8 cellular contexts compared by ENCODE assay signal in the genomic region with DNA sequence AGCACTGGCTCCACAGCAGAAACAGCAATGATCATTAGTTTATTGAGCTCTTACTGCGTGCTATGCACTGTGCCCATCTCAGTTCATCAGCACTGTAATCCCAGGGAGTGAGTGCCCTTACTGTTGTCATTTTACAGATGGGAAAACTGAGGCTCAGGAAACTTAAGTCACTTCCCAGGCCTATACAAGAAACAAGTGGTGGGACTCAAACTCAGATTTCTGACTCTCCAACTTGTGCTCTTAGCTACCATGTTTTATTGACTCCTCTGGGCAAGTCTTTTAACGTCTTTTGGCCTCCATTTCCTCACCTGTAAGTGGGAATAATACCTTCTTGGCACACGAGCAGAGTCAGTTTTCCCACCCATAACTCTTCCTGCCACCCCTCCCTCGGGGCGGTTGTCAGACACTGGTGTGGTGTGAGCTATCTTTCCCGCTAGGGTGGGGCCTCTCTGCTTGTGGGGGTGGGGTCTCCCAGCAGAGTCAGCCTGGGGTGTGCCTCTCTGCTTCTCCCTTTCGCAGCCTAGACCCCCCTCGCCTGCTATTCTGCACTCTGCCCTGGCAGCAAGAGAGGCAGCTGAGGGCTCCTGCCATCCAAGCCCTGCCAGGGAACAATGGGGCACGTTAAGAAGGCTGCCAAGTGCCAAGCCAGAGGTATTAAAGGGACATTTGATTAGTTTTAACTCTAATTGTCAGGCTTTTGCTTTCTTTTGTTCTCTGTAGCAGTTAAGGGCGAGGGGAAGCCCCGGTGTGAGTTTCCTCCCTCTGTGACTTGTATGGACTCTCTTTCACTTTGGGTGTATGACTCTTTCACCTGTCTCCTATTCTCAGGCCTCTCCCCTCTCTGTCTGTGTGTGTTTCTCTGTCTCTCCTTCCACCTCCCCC. TPM values are rescaled to one million over a fixed set of nuclear protein-coding genes. Genes with fewer than 3 reads are reported as not detected.
A peak's percentile ranks its signal among the peaks of the same experiment; 100 is the strongest.
DNase-seq lines count a peak whose midpoint lies in the region; ATAC-seq and TF ChIP-seq lines count a peak whose summit lies in the region.

No MANE protein-coding gene starts in this region.

- H3K4me1 ChIP-seq in DND-41 (ENCODE audit: insufficient read depth, low read length) (no peaks in the 10 kb centered on the region), prostate gland (replicated peaks) (no peaks in the 10 kb centered on the region), gastroesophageal sphincter (peaks cover 0 to 41% (median 25%) of the 10 kb centered on the region in 3 donors)

- no peaks in the 10 kb centered on the region for H3K9me3 Mint-ChIP-seq in activated T-cell treated with anti-CD3 and anti-CD28 coated beads, Interleukin-2, amount 50 U/mL, for 24 hours

- H3K4me3 ChIP-seq in DND-41 (ENCODE audit: low read depth in 1 of 2, low read length in 2 of 2) (no peak overlapping the region), prostate gland (no peak overlapping the region), gastroesophageal sphincter (no peak overlapping the region)

- H3K4me1 Mint-ChIP-seq in activated T-cell treated with anti-CD3 and anti-CD28 coated beads, Interleukin-2, amount 50 U/mL, for 24 hours (ENCODE audit: low read depth): peaks cover 71% of the 10 kb centered on the region

- H3K4me2 ChIP-seq in DND-41 (ENCODE audit: insufficient read depth, low read length): no peak overlapping the region

- intact Hi-C loops in prostate gland (cut with DNase I): no loop called here

- TF ChIP-seq CTCF in DND-41 (IDR thresholded peaks at IDR 0.05; ENCODE audit: borderline replicate concordance, extremely low read depth, low read length, poor library complexity, severe bottlenecking): no peak
- TF ChIP-seq CTCF in prostate gland (IDR thresholded peaks at IDR 0.05): no peak
- no peak for TF ChIP-seq CTCF in gastroesophageal sphincter (IDR thresholded peaks at IDR 0.05)

- H3K27ac ChIP-seq in DND-41 (ENCODE audit: low read length) (no peak overlapping the region), prostate gland (no peak overlapping the region), gastroesophageal sphincter (peak overlapping the region in 1 of 4 donors; percentile 14)

- DNase-seq in DND-41 (no peak), prostate gland (ENCODE audit: low spot score) (no peak), AG08396 (ENCODE audit: low spot score) (no peak)
- DNase-seq in activated T-cell treated with anti-CD3 and anti-CD28 coated beads, Interleukin-2, amount 50 U/mL, for 24 hours: peak; percentile 66
- DNase-seq in stimulated activated CD4-positive, alpha-beta T cell treated with anti-CD3 and anti-CD28 coated beads, Interleukin-2, amount 100 ng/mL, for 24 hours: peak; percentile 59 to 62

- TF ChIP-seq POLR2A in prostate gland (IDR thresholded peaks at IDR 0.05) (no peak), gastroesophageal sphincter (IDR thresholded peaks at IDR 0.05) (no peak)

- H4K20me1 ChIP-seq in DND-41 (ENCODE audit: insufficient read depth, low read length): no peaks in the 10 kb centered on the region

- WGBS in prostate gland: 37% methylated on average over 11 of the region's 11 CpGs
- 12 to 59% methylated on average over 3 to 9 of the region's 11 CpGs for WGBS in gastroesophageal sphincter (ENCODE audit: low coverage in 1 of 2), 2 donors

- H3K4me3 Mint-ChIP-seq in activated T-cell treated with anti-CD3 and anti-CD28 coated beads, Interleukin-2, amount 50 U/mL, for 24 hours: peak overlapping the region; percentile 74

- H3K36me3 Mint-ChIP-seq in activated T-cell treated with anti-CD3 and anti-CD28 coated beads, Interleukin-2, amount 50 U/mL, for 24 hours (ENCODE audit: low read depth): peaks cover 67% of the 10 kb centered on the region

- no peak overlapping the region for H2AFZ ChIP-seq in DND-41 (ENCODE audit: low read depth, low read length)

- H3K9ac ChIP-seq in DND-41 (ENCODE audit: low read depth, low read length): no peak overlapping the region

- H3K36me3 ChIP-seq in DND-41 (ENCODE audit: insufficient read depth, low read length) (peaks cover 8% of the 10 kb centered on the region; the same call in 1 of the 2 replicates), prostate gland (no peaks in the 10 kb centered on the region), gastroesophageal sphincter (peaks cover 0 to 14% of the 10 kb centered on the region in 2 donors)

- no peaks in the 10 kb centered on the region for H3K27me3 Mint-ChIP-seq in activated T-cell treated with anti-CD3 and anti-CD28 coated beads, Interleukin-2, amount 50 U/mL, for 24 hours

- H3K27ac Mint-ChIP-seq in activated T-cell treated with anti-CD3 and anti-CD28 coated beads, Interleukin-2, amount 50 U/mL, for 24 hours: peak overlapping the region; percentile 91

- H3K9me3 ChIP-seq in DND-41 (ENCODE audit: insufficient read depth, low read length, severe bottlenecking): no peaks in the 10 kb centered on the region
- no peaks in the 10 kb centered on the region for H3K9me3 ChIP-seq in prostate gland
- no peaks in the 10 kb centered on the region for H3K9me3 ChIP-seq in gastroesophageal sphincter

- no peak for TF ChIP-seq EP300 in gastroesophageal sphincter (IDR thresholded peaks at IDR 0.05)

- 0 out of 3 replicates have a peak, but pooled peaks have one; percentile 40 for ATAC-seq in DND-41 (ENCODE audit: insufficient read depth, low read depth)
- peak; percentile 92 for ATAC-seq in GM21390 (IDR thresholded peaks at IDR 0.05; ENCODE audit: unreplicated experiment)
- ATAC-seq in HG03520 (IDR thresholded peaks at IDR 0.05; ENCODE audit: unreplicated experiment): peak; percentile 98
- no peak for ATAC-seq in gastroesophageal sphincter

- no peaks in the 10 kb centered on the region for H3K27me3 ChIP-seq in DND-41 (ENCODE audit: insufficient read depth, low read length, poor library complexity)
- H3K27me3 ChIP-seq in prostate gland (replicated peaks; ENCODE audit: insufficient read depth): no peaks in the 10 kb centered on the region
- no peaks in the 10 kb centered on the region for H3K27me3 ChIP-seq in gastroesophageal sphincter

- no peaks in the 10 kb centered on the region for H3K79me2 ChIP-seq in DND-41 (ENCODE audit: insufficient read depth, low read length)

RNA-seq across cellular contexts. Expression of gene GALNT10, which starts 12.1 kb away (rescaled TPM):
- 10 to 100 TPM; 21.7 to 27.1 TPM for total RNA-seq in prostate gland
- total RNA-seq in gastroesophageal sphincter: 10 to 100 TPM; 19.1 to 49.1 (median 34.0) TPM

Comparison
In these comparisons a context has a peak if more than half of its experiments do, and no peak if none do; other contexts are left out.
1. DNase-seq: peak in activated T-cell treated with anti-CD3 and anti-CD28 coated beads, Interleukin-2, amount 50 U/mL, for 24 hours (single experiment) and stimulated activated CD4-positive, alpha-beta T cell treated with anti-CD3 and anti-CD28 coated beads, Interleukin-2, amount 100 ng/mL, for 24 hours (2 of 2); none in DND-41 (single experiment), prostate gland (single experiment) and AG08396 (single experiment).